ENCODE assay signal across 37 cellular contexts in the genomic region with DNA sequence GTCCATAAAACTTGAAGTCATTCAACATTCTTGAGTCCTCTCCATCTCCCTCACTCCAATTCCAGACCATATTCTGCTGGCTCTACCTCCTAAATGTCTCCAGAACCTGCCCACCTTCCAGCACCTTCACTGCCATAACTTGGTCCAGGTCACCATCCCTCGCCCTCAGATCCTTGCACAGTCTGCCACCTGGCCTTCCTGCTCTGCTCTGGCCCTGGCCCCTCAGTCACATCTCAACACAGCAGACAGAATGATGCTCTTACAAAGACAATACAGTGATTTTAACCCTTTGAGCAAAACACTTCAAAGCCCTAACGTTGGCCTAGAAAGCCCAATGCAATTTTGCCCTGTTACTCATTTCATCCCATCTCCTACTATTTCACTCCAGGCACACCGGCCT.
"Had no signal": no experiment of that assay in that cellular context is flagged by ENCODE, and none has a peak within 500 bp of the region (broad histone marks: within the 10 kb centered on the region; RNA-seq: fewer than 3 reads in every experiment).

No MANE protein-coding gene starts in this region.

- H3K27ac Mint-ChIP-seq: activated CD4-positive, alpha-beta memory T cell treated with anti-CD3 and anti-CD28 coated beads, Interleukin-2, amount 10 ng/mL, durations not matched to agents 7 days and 5 days; activated CD4-positive, alpha-beta T cell treated with anti-CD3 and anti-CD28 coated beads for 36 hours; activated CD4-positive, alpha-beta T cell treated with anti-CD3 and anti-CD28 coated beads, Interleukin-2, amount 10 ng/mL, durations not matched to agents 7 days and 5 days; activated CD8-positive, alpha-beta memory T cell treated with anti-CD3 and anti-CD28 coated beads, Interleukin-2, amount 10 ng/mL, durations not matched to agents 7 days and 5 days; activated CD8-positive, alpha-beta T cell treated with anti-CD3 and anti-CD28 coated beads, Interleukin-2, amount 10 ng/mL, durations not matched to agents 7 days and 5 days; activated naive CD4-positive, alpha-beta T cell treated with anti-CD3 and anti-CD28 coated beads, Interleukin-2, amount 10 ng/mL, durations not matched to agents 7 days and 5 days; activated naive CD4-positive, alpha-beta T cell treated with anti-CD3 and anti-CD28 coated beads, Interleukin-2, amount 50 U/mL, for 24 hours; activated naive CD8-positive, alpha-beta T cell; activated naive CD8-positive, alpha-beta T cell treated with anti-CD3 and anti-CD28 coated beads, Interleukin-2, amount 10 ng/mL, durations not matched to agents 7 days and 5 days; activated naive CD8-positive, alpha-beta T cell treated with anti-CD3 and anti-CD28 coated beads, Interleukin-2, amount 50 U/mL, for 24 hours; activated T-cell treated with anti-CD3 and anti-CD28 coated beads, Interleukin-2, amount 50 U/mL, for 24 hours; activated T-helper 2 cell treated with anti-CD3 and anti-CD28 coated beads, Interferon-gamma antibody, Interleukin-2, Interleukin-4, amounts not matched to agents 10 μg/mL and 5 μg/mL and 100 μg/mL, durations not matched to agents 14 hours and 24 hours and 36 hours; brain; T-helper 1 cell treated with Interleukin-12 subunit alpha and Interleukin-12 subunit beta and Interleukin-4 antibody, amounts not matched to agents 30 μg/mL and 1 μg/mL, for 36 hours; T-helper 2 cell treated with Interferon-gamma antibody and Interleukin-4, amounts not matched to agents 5 μg/mL and 100 μg/mL, for 36 hours; WTC11 had no signal

- H3K4me3 ChIP-seq: ascending aorta had no signal

- DNase-seq: activated CD4-positive, alpha-beta memory T cell treated with anti-CD3 and anti-CD28 coated beads, Interleukin-2, amount 10 ng/mL, durations not matched to agents 7 days and 5 days; activated CD4-positive, alpha-beta T cell treated with anti-CD3 and anti-CD28 coated beads for 1 hour; activated CD4-positive, alpha-beta T cell treated with anti-CD3 and anti-CD28 coated beads for 36 hours; activated CD4-positive, alpha-beta T cell treated with anti-CD3 and anti-CD28 coated beads for 48 hours; activated CD4-positive, alpha-beta T cell treated with anti-CD3 and anti-CD28 coated beads, Interleukin-2, amount 10 ng/mL, durations not matched to agents 7 days and 5 days; activated CD4-positive, alpha-beta T cell treated with anti-CD3 and anti-CD28 coated beads, Interleukin-2, amount 50 U/mL, for 48 hours; activated CD4-positive, CD25-positive, alpha-beta regulatory T cell; activated CD8-positive, alpha-beta memory T cell treated with anti-CD3 and anti-CD28 coated beads for 24 hours; activated CD8-positive, alpha-beta memory T cell treated with anti-CD3 and anti-CD28 coated beads, Interleukin-2, amount 10 ng/mL, durations not matched to agents 7 days and 5 days; activated CD8-positive, alpha-beta memory T cell treated with anti-CD3 and anti-CD28 coated beads, Interleukin-2, amount 50 U/mL, for 48 hours; activated CD8-positive, alpha-beta T cell treated with anti-CD3 and anti-CD28 coated beads, Interleukin-2, amount 10 ng/mL, durations not matched to agents 7 days and 5 days; activated effector memory CD4-positive, alpha-beta T cell treated with Interleukin-2 at 50 U/mL for 16 hours; activated gamma-delta T cell; activated naive CD4-positive, alpha-beta T cell treated with anti-CD3 and anti-CD28 coated beads, Interleukin-2, amount 10 ng/mL, durations not matched to agents 7 days and 5 days; activated naive CD4-positive, alpha-beta T cell treated with Interleukin-2 at 50 U/mL for 16 hours; activated naive CD8-positive, alpha-beta T cell treated with anti-CD3 and anti-CD28 coated beads, Interleukin-2, amount 10 ng/mL, durations not matched to agents 7 days and 5 days; activated naive CD8-positive, alpha-beta T cell treated with anti-CD3 and anti-CD28 coated beads, Interleukin-2, amount 50 U/mL, for 24 hours; activated T-cell treated with anti-CD3 and anti-CD28 coated beads, Interleukin-2, amount 50 U/mL, for 24 hours; activated T-cell treated with anti-CD3 and anti-CD28 coated beads, Interleukin-2, amount 50 U/mL, for 48 hours; amygdala; anterior cingulate cortex; caudate nucleus; cerebellar nuclear complex; T-helper 1 cell; T-helper 2 cell; T-helper 9 cell; WERI-Rb-1 had no signal

- H3K27ac ChIP-seq: ascending aorta, WERI-Rb-1 had no signal

- H3K9me3 ChIP-seq: ascending aorta had no signal

- H3K36me3 ChIP-seq: ascending aorta, WERI-Rb-1 had no signal

- ATAC-seq: activated CD4-positive, alpha-beta T cell treated with anti-CD3 and anti-CD28 coated beads for 36 hours; activated CD4-positive, CD25-positive, alpha-beta regulatory T cell treated with anti-CD3 and anti-CD28 coated beads, Interleukin-2, amount 50 U/mL, for 24 hours; activated CD8-positive, alpha-beta memory T cell treated with anti-CD3 and anti-CD28 coated beads, Interleukin-2, amount 10 ng/mL, durations not matched to agents 7 days and 5 days; activated CD8-positive, alpha-beta T cell treated with anti-CD3 and anti-CD28 coated beads, Interleukin-2, amount 10 ng/mL, durations not matched to agents 7 days and 5 days; activated naive CD8-positive, alpha-beta T cell treated with anti-CD3 and anti-CD28 coated beads, Interleukin-2, amount 50 U/mL, for 24 hours; WTC11 had no signal

- H3K4me1 Mint-ChIP-seq: activated CD4-positive, alpha-beta memory T cell treated with anti-CD3 and anti-CD28 coated beads, Interleukin-2, amount 10 ng/mL, durations not matched to agents 7 days and 5 days; activated CD4-positive, alpha-beta T cell treated with anti-CD3 and anti-CD28 coated beads for 36 hours; activated CD4-positive, alpha-beta T cell treated with anti-CD3 and anti-CD28 coated beads, Interleukin-2, amount 10 ng/mL, durations not matched to agents 7 days and 5 days; activated CD8-positive, alpha-beta memory T cell treated with anti-CD3 and anti-CD28 coated beads, Interleukin-2, amount 10 ng/mL, durations not matched to agents 7 days and 5 days; activated naive CD4-positive, alpha-beta T cell treated with anti-CD3 and anti-CD28 coated beads, Interleukin-2, amount 10 ng/mL, durations not matched to agents 7 days and 5 days; activated naive CD4-positive, alpha-beta T cell treated with anti-CD3 and anti-CD28 coated beads, Interleukin-2, amount 50 U/mL, for 24 hours; activated naive CD8-positive, alpha-beta T cell treated with anti-CD3 and anti-CD28 coated beads, Interleukin-2, amount 10 ng/mL, durations not matched to agents 7 days and 5 days; activated naive CD8-positive, alpha-beta T cell treated with anti-CD3 and anti-CD28 coated beads, Interleukin-2, amount 50 U/mL, for 24 hours; central memory CD8-positive, alpha-beta T cell; WTC11 had no signal

- H3K4me1 ChIP-seq: ascending aorta had no signal

- H3K27me3 ChIP-seq: ascending aorta had no signal

- H3K36me3 Mint-ChIP-seq: activated CD8-positive, alpha-beta memory T cell treated with anti-CD3 and anti-CD28 coated beads, Interleukin-2, amount 10 ng/mL, durations not matched to agents 7 days and 5 days; activated naive CD4-positive, alpha-beta T cell treated with anti-CD3 and anti-CD28 coated beads, Interleukin-2, amount 10 ng/mL, durations not matched to agents 7 days and 5 days; activated naive CD4-positive, alpha-beta T cell treated with anti-CD3 and anti-CD28 coated beads, Interleukin-2, amount 50 U/mL, for 24 hours; activated naive CD8-positive, alpha-beta T cell; activated naive CD8-positive, alpha-beta T cell treated with anti-CD3 and anti-CD28 coated beads, Interleukin-2, amount 10 ng/mL, durations not matched to agents 7 days and 5 days; brain; WTC11 had no signal

- H3K27me3 Mint-ChIP-seq: activated CD4-positive, alpha-beta memory T cell treated with anti-CD3 and anti-CD28 coated beads, Interleukin-2, amount 10 ng/mL, durations not matched to agents 7 days and 5 days; activated CD4-positive, alpha-beta T cell treated with anti-CD3 and anti-CD28 coated beads for 36 hours; activated CD4-positive, alpha-beta T cell treated with anti-CD3 and anti-CD28 coated beads, Interleukin-2, amount 10 ng/mL, durations not matched to agents 7 days and 5 days; activated CD8-positive, alpha-beta memory T cell treated with anti-CD3 and anti-CD28 coated beads, Interleukin-2, amount 10 ng/mL, durations not matched to agents 7 days and 5 days; activated naive CD4-positive, alpha-beta T cell treated with anti-CD3 and anti-CD28 coated beads, Interleukin-2, amount 10 ng/mL, durations not matched to agents 7 days and 5 days; activated naive CD4-positive, alpha-beta T cell treated with anti-CD3 and anti-CD28 coated beads, Interleukin-2, amount 50 U/mL, for 24 hours; activated naive CD8-positive, alpha-beta T cell; activated naive CD8-positive, alpha-beta T cell treated with anti-CD3 and anti-CD28 coated beads, Interleukin-2, amount 10 ng/mL, durations not matched to agents 7 days and 5 days; activated naive CD8-positive, alpha-beta T cell treated with anti-CD3 and anti-CD28 coated beads, Interleukin-2, amount 50 U/mL, for 24 hours; activated T-cell treated with anti-CD3 and anti-CD28 coated beads, Interleukin-2, amount 50 U/mL, for 24 hours; central memory CD8-positive, alpha-beta T cell had no signal

- H3K4me3 Mint-ChIP-seq: activated CD4-positive, alpha-beta memory T cell treated with anti-CD3 and anti-CD28 coated beads, Interleukin-2, amount 10 ng/mL, durations not matched to agents 7 days and 5 days; activated CD4-positive, alpha-beta T cell treated with anti-CD3 and anti-CD28 coated beads for 36 hours; activated CD4-positive, alpha-beta T cell treated with anti-CD3 and anti-CD28 coated beads, Interleukin-2, amount 10 ng/mL, durations not matched to agents 7 days and 5 days; activated CD8-positive, alpha-beta memory T cell treated with anti-CD3 and anti-CD28 coated beads, Interleukin-2, amount 10 ng/mL, durations not matched to agents 7 days and 5 days; activated CD8-positive, alpha-beta T cell treated with anti-CD3 and anti-CD28 coated beads, Interleukin-2, amount 10 ng/mL, durations not matched to agents 7 days and 5 days; activated naive CD4-positive, alpha-beta T cell treated with anti-CD3 and anti-CD28 coated beads, Interleukin-2, amount 10 ng/mL, durations not matched to agents 7 days and 5 days; activated naive CD4-positive, alpha-beta T cell treated with anti-CD3 and anti-CD28 coated beads, Interleukin-2, amount 50 U/mL, for 24 hours; activated naive CD8-positive, alpha-beta T cell; activated naive CD8-positive, alpha-beta T cell treated with anti-CD3 and anti-CD28 coated beads, Interleukin-2, amount 10 ng/mL, durations not matched to agents 7 days and 5 days; activated naive CD8-positive, alpha-beta T cell treated with anti-CD3 and anti-CD28 coated beads, Interleukin-2, amount 50 U/mL, for 24 hours; activated T-cell treated with anti-CD3 and anti-CD28 coated beads, Interleukin-2, amount 50 U/mL, for 24 hours; brain; central memory CD8-positive, alpha-beta T cell; T-helper 1 cell treated with Interleukin-12 subunit alpha and Interleukin-12 subunit beta and Interleukin-4 antibody, amounts not matched to agents 30 μg/mL and 1 μg/mL, for 36 hours; T-helper 2 cell treated with Interferon-gamma antibody and Interleukin-4, amounts not matched to agents 5 μg/mL and 100 μg/mL, for 36 hours; WTC11 had no signal

- H3K9me3 Mint-ChIP-seq: activated CD4-positive, alpha-beta memory T cell treated with anti-CD3 and anti-CD28 coated beads, Interleukin-2, amount 10 ng/mL, durations not matched to agents 7 days and 5 days; activated CD4-positive, alpha-beta T cell treated with anti-CD3 and anti-CD28 coated beads, Interleukin-2, amount 10 ng/mL, durations not matched to agents 7 days and 5 days; activated naive CD4-positive, alpha-beta T cell treated with anti-CD3 and anti-CD28 coated beads, Interleukin-2, amount 10 ng/mL, durations not matched to agents 7 days and 5 days; activated naive CD8-positive, alpha-beta T cell treated with anti-CD3 and anti-CD28 coated beads, Interleukin-2, amount 10 ng/mL, durations not matched to agents 7 days and 5 days; activated naive CD8-positive, alpha-beta T cell treated with anti-CD3 and anti-CD28 coated beads, Interleukin-2, amount 50 U/mL, for 24 hours; activated T-helper 2 cell treated with anti-CD3 and anti-CD28 coated beads, Interferon-gamma antibody, Interleukin-2, Interleukin-4, amounts not matched to agents 10 μg/mL and 5 μg/mL and 100 μg/mL, durations not matched to agents 14 hours and 24 hours and 36 hours; T-helper 1 cell treated with Interleukin-12 subunit alpha and Interleukin-12 subunit beta and Interleukin-4 antibody, amounts not matched to agents 30 μg/mL and 1 μg/mL, for 36 hours; T-helper 2 cell treated with Interferon-gamma antibody and Interleukin-4, amounts not matched to agents 5 μg/mL and 100 μg/mL, for 36 hours; WTC11 had no signal
